In genomic region chrX:16140983-16141382, GRCh38 we compare ENCODE assay signal across 27 cellular contexts. TPM values are rescaled to one million over a fixed set of nuclear protein-coding genes. Genes with fewer than 3 reads are reported as not detected.
"Had no signal": no experiment of that assay in that cellular context is flagged by ENCODE, and none has a peak within 500 bp of the region (broad histone marks: within the 10 kb centered on the region; RNA-seq: fewer than 3 reads in every experiment).

No MANE protein-coding gene starts in this region.

- H3K36me3 Mint-ChIP-seq: stimulated activated memory B cell treated with anti-CD40 and anti-IgM and Interleukin-4, amounts not matched to agents 10 μg/mL and 1 μg/mL and 100 μg/mL, for 72 hours had no signal

- H3K4me3 ChIP-seq: heart left ventricle, mucosa of descending colon, spleen had no signal

- H3K4me3 Mint-ChIP-seq: naive thymus-derived CD8-positive, alpha-beta T cell; stimulated activated memory B cell treated with anti-CD40 and anti-IgM and Interleukin-4, amounts not matched to agents 10 μg/mL and 1 μg/mL and 100 μg/mL, for 72 hours; stimulated activated naive CD8-positive, alpha-beta T cell treated with anti-CD3 and anti-CD28 coated beads, Interleukin-15, Interleukin-2, amounts not matched to agents 100 ng/mL and 50 ng/mL, for 24 hours had no signal

- H3K27ac ChIP-seq: foreskin keratinocyte, heart left ventricle, neutrophil, spleen had no signal

- DNase-seq: effector memory CD4-positive, alpha-beta T cell; foreskin keratinocyte; heart left ventricle; hippocampal formation; kidney glomerular epithelial cell; mucosa of descending colon; naive thymus-derived CD8-positive, alpha-beta T cell; posterior cingulate gyrus; spleen; stimulated activated CD4-positive, alpha-beta T cell treated with anti-CD3 and anti-CD28 coated beads, Interleukin-15, amount 100 ng/mL, for 24 hours; stimulated activated CD4-positive, alpha-beta T cell treated with anti-CD3 and anti-CD28 coated beads, Interleukin-1b, Interleukin-23, amount 100 ng/mL, for 48 hours; stimulated activated CD4-positive, alpha-beta T cell treated with anti-CD3 and anti-CD28 coated beads, Interleukin-4, amount 100 ng/mL, for 24 hours; substantia nigra; trophoblast cell had no signal

- H3K36me3 ChIP-seq: heart left ventricle, neutrophil, spleen had no signal

- H3K4me1 ChIP-seq: foreskin keratinocyte, heart left ventricle, spleen had no signal

- H3K27ac Mint-ChIP-seq: naive thymus-derived CD8-positive, alpha-beta T cell; stimulated activated memory B cell treated with anti-CD40 and anti-IgM and Interleukin-4, amounts not matched to agents 10 μg/mL and 1 μg/mL and 100 μg/mL, for 72 hours; stimulated activated naive CD8-positive, alpha-beta T cell treated with anti-CD3 and anti-CD28 coated beads, Interleukin-15, Interleukin-2, amounts not matched to agents 100 ng/mL and 50 ng/mL, for 24 hours had no signal

- H3K9me3 Mint-ChIP-seq: stimulated activated naive CD8-positive, alpha-beta T cell treated with anti-CD3 and anti-CD28 coated beads, Interleukin-15, Interleukin-2, amounts not matched to agents 100 ng/mL and 50 ng/mL, for 24 hours had no signal

- H3K9me3 ChIP-seq: heart left ventricle, mucosa of descending colon, neutrophil had no signal

- H3K27me3 ChIP-seq: foreskin keratinocyte, neutrophil had no signal

RNA-seq across cellular contexts. Expression of gene GRPR, which starts 17.6 kb away (rescaled TPM):
- total RNA-seq: mesenteric fat pad had no signal
- polyA plus RNA-seq: foreskin keratinocyte; liver; naive thymus-derived CD8-positive, alpha-beta T cell; neural cell had no signal

RNA-seq across cellular contexts. Expression of gene MAGEB17, which starts 26.3 kb away (rescaled TPM):
- total RNA-seq: epithelial cell of proximal tubule; foreskin keratinocyte; liver; lung microvascular endothelial cell; mesenteric fat pad; naive thymus-derived CD8-positive, alpha-beta T cell; osteocyte; pulmonary artery endothelial cell; sciatic nerve; skeletal muscle tissue; urinary bladder had no signal
- polyA plus RNA-seq: foreskin keratinocyte; liver; naive thymus-derived CD8-positive, alpha-beta T cell; urinary bladder had no signal
